ENCODE assay signal across 1 cellular context in the genomic region with DNA sequence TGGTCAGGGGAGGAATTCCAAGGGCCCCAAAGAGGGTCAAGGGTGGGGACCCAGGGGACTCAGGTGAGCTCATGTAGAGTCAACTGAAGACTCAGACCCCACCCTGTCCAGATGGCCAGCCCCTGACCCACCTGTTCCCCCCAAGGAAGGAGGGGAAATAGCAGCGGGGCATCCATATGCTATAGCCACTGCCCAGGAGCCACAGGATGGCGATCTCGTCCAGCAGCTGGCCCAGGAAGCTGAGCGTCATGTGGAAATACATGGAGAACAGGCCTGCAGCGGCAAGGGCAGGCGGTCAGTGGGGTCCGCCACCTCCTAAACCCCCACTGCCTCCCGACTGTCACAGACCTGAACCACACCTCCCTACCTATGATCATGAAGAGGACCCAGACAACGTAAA.
TF ChIP-seq lines count a peak whose summit lies in the region.

No MANE protein-coding gene starts in this region.

TF ChIP-seq in GM12878, 131 proteins besides CTCF, POLR2A, EP300 and RAD21:
- TF ChIP-seq CREM (IDR thresholded peaks at IDR 0.05; ENCODE audit: low read depth) (no peak), CBX3 (IDR thresholded peaks at IDR 0.05; ENCODE audit: borderline replicate concordance, low read depth) (no peak), TCF12 (IDR thresholded peaks at IDR 0.05; ENCODE audit: low read depth, low read length) (no peak), SUZ12 (IDR thresholded peaks at IDR 0.05; ENCODE audit: unreplicated experiment) (no peak), CEBPB (IDR thresholded peaks at IDR 0.05; ENCODE audit: borderline replicate concordance in 1 of 2, low read depth in 2 of 2, low read length in 2 of 2) (no peak), ZNF207 (IDR thresholded peaks at IDR 0.05; ENCODE audit: borderline replicate concordance) (no peak), HDGF (IDR thresholded peaks at IDR 0.05) (no peak), KAT2A (conservative IDR thresholded peaks at IDR 0.05; ENCODE audit: control insufficient read depth, low read depth, low read length) (no peak), BHLHE40 (IDR thresholded peaks at IDR 0.05; ENCODE audit: borderline replicate concordance in 1 of 2, low read depth in 2 of 2, low read length in 1 of 2) (no peak), NBN (IDR thresholded peaks at IDR 0.05) (no peak), FOXK2 (IDR thresholded peaks at IDR 0.05) (no peak), DPF2 (IDR thresholded peaks at IDR 0.05) (no peak), BMI1 (IDR thresholded peaks at IDR 0.05; ENCODE audit: borderline replicate concordance) (no peak), EED (IDR thresholded peaks at IDR 0.05; ENCODE audit: low read depth) (no peak)
- TF ChIP-seq, protein P1, sequence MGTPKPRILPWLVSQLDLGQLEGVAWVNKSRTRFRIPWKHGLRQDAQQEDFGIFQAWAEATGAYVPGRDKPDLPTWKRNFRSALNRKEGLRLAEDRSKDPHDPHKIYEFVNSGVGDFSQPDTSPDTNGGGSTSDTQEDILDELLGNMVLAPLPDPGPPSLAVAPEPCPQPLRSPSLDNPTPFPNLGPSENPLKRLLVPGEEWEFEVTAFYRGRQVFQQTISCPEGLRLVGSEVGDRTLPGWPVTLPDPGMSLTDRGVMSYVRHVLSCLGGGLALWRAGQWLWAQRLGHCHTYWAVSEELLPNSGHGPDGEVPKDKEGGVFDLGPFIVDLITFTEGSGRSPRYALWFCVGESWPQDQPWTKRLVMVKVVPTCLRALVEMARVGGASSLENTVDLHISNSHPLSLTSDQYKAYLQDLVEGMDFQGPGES (IDR thresholded peaks at IDR 0.05) = no peak
- TF ChIP-seq, protein P2, sequence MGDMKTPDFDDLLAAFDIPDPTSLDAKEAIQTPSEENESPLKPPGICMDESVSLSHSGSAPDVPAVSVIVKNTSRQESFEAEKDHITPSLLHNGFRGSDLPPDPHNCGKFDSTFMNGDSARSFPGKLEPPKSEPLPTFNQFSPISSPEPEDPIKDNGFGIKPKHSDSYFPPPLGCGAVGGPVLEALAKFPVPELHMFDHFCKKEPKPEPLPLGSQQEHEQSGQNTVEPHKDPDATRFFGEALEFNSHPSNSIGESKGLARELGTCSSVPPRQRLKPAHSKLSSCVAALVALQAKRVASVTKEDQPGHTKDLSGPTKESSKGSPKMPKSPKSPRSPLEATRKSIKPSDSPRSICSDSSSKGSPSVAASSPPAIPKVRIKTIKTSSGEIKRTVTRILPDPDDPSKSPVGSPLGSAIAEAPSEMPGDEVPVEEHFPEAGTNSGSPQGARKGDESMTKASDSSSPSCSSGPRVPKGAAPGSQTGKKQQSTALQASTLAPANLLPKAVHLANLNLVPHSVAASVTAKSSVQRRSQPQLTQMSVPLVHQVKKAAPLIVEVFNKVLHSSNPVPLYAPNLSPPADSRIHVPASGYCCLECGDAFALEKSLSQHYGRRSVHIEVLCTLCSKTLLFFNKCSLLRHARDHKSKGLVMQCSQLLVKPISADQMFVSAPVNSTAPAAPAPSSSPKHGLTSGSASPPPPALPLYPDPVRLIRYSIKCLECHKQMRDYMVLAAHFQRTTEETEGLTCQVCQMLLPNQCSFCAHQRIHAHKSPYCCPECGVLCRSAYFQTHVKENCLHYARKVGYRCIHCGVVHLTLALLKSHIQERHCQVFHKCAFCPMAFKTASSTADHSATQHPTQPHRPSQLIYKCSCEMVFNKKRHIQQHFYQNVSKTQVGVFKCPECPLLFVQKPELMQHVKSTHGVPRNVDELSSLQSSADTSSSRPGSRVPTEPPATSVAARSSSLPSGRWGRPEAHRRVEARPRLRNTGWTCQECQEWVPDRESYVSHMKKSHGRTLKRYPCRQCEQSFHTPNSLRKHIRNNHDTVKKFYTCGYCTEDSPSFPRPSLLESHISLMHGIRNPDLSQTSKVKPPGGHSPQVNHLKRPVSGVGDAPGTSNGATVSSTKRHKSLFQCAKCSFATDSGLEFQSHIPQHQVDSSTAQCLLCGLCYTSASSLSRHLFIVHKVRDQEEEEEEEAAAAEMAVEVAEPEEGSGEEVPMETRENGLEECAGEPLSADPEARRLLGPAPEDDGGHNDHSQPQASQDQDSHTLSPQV (IDR thresholded peaks at IDR 0.05) = no peak
- TF ChIP-seq, protein P3, sequence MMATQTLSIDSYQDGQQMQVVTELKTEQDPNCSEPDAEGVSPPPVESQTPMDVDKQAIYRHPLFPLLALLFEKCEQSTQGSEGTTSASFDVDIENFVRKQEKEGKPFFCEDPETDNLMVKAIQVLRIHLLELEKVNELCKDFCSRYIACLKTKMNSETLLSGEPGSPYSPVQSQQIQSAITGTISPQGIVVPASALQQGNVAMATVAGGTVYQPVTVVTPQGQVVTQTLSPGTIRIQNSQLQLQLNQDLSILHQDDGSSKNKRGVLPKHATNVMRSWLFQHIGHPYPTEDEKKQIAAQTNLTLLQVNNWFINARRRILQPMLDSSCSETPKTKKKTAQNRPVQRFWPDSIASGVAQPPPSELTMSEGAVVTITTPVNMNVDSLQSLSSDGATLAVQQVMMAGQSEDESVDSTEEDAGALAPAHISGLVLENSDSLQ (IDR thresholded peaks at IDR 0.05) = no peak
- TF ChIP-seq, protein P4, sequence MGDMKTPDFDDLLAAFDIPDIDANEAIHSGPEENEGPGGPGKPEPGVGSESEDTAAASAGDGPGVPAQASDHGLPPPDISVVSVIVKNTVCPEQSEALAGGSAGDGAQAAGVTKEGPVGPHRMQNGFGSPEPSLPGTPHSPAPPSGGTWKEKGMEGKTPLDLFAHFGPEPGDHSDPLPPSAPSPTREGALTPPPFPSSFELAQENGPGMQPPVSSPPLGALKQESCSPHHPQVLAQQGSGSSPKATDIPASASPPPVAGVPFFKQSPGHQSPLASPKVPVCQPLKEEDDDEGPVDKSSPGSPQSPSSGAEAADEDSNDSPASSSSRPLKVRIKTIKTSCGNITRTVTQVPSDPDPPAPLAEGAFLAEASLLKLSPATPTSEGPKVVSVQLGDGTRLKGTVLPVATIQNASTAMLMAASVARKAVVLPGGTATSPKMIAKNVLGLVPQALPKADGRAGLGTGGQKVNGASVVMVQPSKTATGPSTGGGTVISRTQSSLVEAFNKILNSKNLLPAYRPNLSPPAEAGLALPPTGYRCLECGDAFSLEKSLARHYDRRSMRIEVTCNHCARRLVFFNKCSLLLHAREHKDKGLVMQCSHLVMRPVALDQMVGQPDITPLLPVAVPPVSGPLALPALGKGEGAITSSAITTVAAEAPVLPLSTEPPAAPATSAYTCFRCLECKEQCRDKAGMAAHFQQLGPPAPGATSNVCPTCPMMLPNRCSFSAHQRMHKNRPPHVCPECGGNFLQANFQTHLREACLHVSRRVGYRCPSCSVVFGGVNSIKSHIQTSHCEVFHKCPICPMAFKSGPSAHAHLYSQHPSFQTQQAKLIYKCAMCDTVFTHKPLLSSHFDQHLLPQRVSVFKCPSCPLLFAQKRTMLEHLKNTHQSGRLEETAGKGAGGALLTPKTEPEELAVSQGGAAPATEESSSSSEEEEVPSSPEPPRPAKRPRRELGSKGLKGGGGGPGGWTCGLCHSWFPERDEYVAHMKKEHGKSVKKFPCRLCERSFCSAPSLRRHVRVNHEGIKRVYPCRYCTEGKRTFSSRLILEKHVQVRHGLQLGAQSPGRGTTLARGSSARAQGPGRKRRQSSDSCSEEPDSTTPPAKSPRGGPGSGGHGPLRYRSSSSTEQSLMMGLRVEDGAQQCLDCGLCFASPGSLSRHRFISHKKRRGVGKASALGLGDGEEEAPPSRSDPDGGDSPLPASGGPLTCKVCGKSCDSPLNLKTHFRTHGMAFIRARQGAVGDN (IDR thresholded peaks at IDR 0.05) = no peak
- TF ChIP-seq, protein P5, sequence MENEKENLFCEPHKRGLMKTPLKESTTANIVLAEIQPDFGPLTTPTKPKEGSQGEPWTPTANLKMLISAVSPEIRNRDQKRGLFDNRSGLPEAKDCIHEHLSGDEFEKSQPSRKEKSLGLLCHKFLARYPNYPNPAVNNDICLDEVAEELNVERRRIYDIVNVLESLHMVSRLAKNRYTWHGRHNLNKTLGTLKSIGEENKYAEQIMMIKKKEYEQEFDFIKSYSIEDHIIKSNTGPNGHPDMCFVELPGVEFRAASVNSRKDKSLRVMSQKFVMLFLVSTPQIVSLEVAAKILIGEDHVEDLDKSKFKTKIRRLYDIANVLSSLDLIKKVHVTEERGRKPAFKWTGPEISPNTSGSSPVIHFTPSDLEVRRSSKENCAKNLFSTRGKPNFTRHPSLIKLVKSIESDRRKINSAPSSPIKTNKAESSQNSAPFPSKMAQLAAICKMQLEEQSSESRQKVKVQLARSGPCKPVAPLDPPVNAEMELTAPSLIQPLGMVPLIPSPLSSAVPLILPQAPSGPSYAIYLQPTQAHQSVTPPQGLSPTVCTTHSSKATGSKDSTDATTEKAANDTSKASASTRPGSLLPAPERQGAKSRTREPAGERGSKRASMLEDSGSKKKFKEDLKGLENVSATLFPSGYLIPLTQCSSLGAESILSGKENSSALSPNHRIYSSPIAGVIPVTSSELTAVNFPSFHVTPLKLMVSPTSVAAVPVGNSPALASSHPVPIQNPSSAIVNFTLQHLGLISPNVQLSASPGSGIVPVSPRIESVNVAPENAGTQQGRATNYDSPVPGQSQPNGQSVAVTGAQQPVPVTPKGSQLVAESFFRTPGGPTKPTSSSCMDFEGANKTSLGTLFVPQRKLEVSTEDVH (IDR thresholded peaks at IDR 0.05; ENCODE audit: low read depth, partially characterized antibody) = no peak
TF ChIP-seq in GM12878: peak in this region for 0.
